In the genomic region with DNA sequence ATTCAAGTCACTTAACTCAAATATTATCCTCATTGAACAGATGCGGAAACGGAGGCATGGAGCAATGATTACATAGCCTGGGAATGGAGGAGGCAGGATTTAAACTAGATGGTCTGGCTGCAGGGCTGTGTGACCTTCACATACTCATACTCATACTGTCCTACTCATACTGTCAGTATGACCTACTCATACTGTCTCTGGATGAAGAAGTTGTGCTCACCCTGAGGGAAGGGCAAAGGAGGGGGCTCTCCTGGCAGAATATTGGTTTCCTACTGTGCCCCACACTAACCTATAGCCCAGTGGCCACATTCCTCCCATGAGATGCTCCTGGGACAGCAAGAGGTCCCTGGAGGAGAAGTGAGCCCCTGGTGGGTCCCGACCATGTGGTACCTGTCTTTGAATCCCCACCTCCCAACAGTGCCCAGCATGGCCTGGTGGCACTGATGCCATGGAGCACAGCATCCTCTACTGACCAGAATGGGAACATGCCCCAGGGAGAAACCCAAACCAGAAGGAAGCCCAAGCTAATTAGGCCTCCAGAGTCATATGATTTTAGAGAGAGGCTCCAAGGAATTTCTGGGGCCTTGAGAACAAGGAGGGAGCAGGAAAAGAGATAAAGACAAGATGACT, we compare ENCODE assay signal across 8 cellular contexts.
DNase-seq lines count a peak whose midpoint lies in the region; ATAC-seq and TF ChIP-seq lines count a peak whose summit lies in the region.

No MANE protein-coding gene starts in this region.

- TF ChIP-seq EP300 in tibial nerve (IDR thresholded peaks at IDR 0.05), result no peak

- TF ChIP-seq CTCF in tibial nerve (IDR thresholded peaks at IDR 0.05), result peak in 1 of 5 experiments; percentile 31

- H3K27ac ChIP-seq in tibial nerve, result no peak overlapping the region

- peaks cover 0 to 21% of the 10 kb centered on the region in 2 donors for H3K27me3 ChIP-seq in tibial nerve

- H3K9me3 ChIP-seq in tibial nerve, result no peaks in the 10 kb centered on the region

- no peaks in the 10 kb centered on the region for H3K4me1 ChIP-seq in tibial nerve

- WGBS in tibial nerve, 2 donors, result 73 to 83% methylated on average over 3 of the region's 3 CpGs

- no peak for TF ChIP-seq POLR2A in tibial nerve (IDR thresholded peaks at IDR 0.05)

- DNase-seq in A172 (ENCODE audit: low spot score) (peak; percentile 19), ELF-1 (ENCODE audit: low read depth, low spot score) (peak; percentile 63), NCI-H69 (lab: John Stamatoyannopoulos, UW) (peak; percentile 60), left ventricle myocardium superior (no peak), RKO (ENCODE audit: low spot score) (no peak), tibial nerve (ENCODE audit: low spot score in 2 of 2) (no peak)
- no peak for DNase-seq in stimulated activated CD4-positive, alpha-beta T cell treated with anti-CD3 and anti-CD28 coated beads, Interleukin-4, amount 100 ng/mL, for 1 hour

- ATAC-seq in left ventricle myocardium superior (peak; percentile 52), GM19467 (IDR thresholded peaks at IDR 0.05; ENCODE audit: unreplicated experiment) (no peak)

- H3K4me3 ChIP-seq in tibial nerve, result no peak overlapping the region

- intact Hi-C loops in left ventricle myocardium superior (cut with micrococcal nuclease), result no loop called here

- no peaks in the 10 kb centered on the region for H3K36me3 ChIP-seq in tibial nerve

Comparison
In these comparisons a context has a peak if more than half of its experiments do, and no peak if none do; other contexts are left out.
1. DNase-seq: peak in A172 (single experiment), ELF-1 (single experiment) and NCI-H69 (single experiment); none in left ventricle myocardium superior (single experiment), stimulated activated CD4-positive, alpha-beta T cell treated with anti-CD3 and anti-CD28 coated beads, Interleukin-4, amount 100 ng/mL, for 1 hour (single experiment), RKO (single experiment) and tibial nerve (0 of 2).